ENCODE assay signal across 8 cellular contexts in genomic region chr12:52023976-52024688, GRCh38. TPM values are rescaled to one million over a fixed set of nuclear protein-coding genes. Genes with fewer than 3 reads are reported as not detected.
DNase-seq lines count a peak whose midpoint lies in the region; ATAC-seq and TF ChIP-seq lines count a peak whose summit lies in the region.

No MANE protein-coding gene starts in this region.

- H3K9me3 Mint-ChIP-seq in activated B cell treated with CpG ODN at 0.5 μM for 24 hours, result no peaks in the 10 kb centered on the region

- H3K4me3 ChIP-seq in iPS-20b (ENCODE audit: low read length), result peak overlapping the region; percentile 57

- H3K27ac ChIP-seq in iPS-20b (ENCODE audit: low read length), result no peak overlapping the region
- H3K27ac ChIP-seq in substantia nigra (ENCODE audit: low read depth, low read length, poor library complexity, severe bottlenecking), result peak overlapping the region; percentile 58

- H3K9ac ChIP-seq in iPS-20b (ENCODE audit: low read depth, low read length), result no peak overlapping the region

- ATAC-seq in activated B cell treated with CpG ODN at 0.5 μM for 24 hours (ENCODE audit: low read depth), result no peak
- ATAC-seq in HG03196 (IDR thresholded peaks at IDR 0.05; ENCODE audit: unreplicated experiment), result no peak
- no peak for ATAC-seq in GM19351 (IDR thresholded peaks at IDR 0.05; ENCODE audit: unreplicated experiment)

- H3K27ac Mint-ChIP-seq in activated B cell treated with CpG ODN at 0.5 μM for 24 hours, result no peak overlapping the region

- no peaks in the 10 kb centered on the region for H3K36me3 Mint-ChIP-seq in activated B cell treated with CpG ODN at 0.5 μM for 24 hours (ENCODE audit: low read depth)

- CTCF ChIA-PET in activated B cell treated with CpG ODN at 0.5 μM for 24 hours (lab: Charles Lee), result interaction anchor here (0.7 to 13.2 kb wide), 17 partner anchors 7 to 491 kb away, joined by 3 to 342 read pairs (median 17); partner anchors contain the start of genes ATG101, NR4A1, SMIM41 and TAMALIN

- DNase-seq in NOMO-1 treated with dmso at 0.1 percent for 144 hours (lab: John Stamatoyannopoulos, UW; ENCODE audit: unreplicated experiment) (peak; percentile 46), NOMO-1 treated with DMSO at 0.1 percent for 48 hours (lab: John Stamatoyannopoulos, UW; ENCODE audit: unreplicated experiment) (no peak), activated B cell treated with CpG ODN at 0.5 μM for 24 hours (no peak), substantia nigra (lab: John Stamatoyannopoulos, UW) (no peak), kidney glomerular epithelial cell (lab: John Stamatoyannopoulos, UW) (no peak)

- TF ChIP-seq CTCF in activated B cell treated with CpG ODN at 0.5 μM for 24 hours (IDR thresholded peaks at IDR 0.05), result peak; percentile 33

- intact Hi-C loops in activated B cell treated with CpG ODN at 0.5 μM for 24 hours (cut with micrococcal nuclease), result loop anchor here (1.0 to 5.0 kb wide), 5 partner anchors 18 to 983 kb away; partner anchors contain the start of genes EIF4B, SLC4A8 and TAMALIN

- POLR2A ChIA-PET in activated B cell treated with CpG ODN at 0.5 μM for 24 hours (lab: Charles Lee), result interaction anchor here (0.6 to 7.5 kb wide), 11 partner anchors 9 to 345 kb away, joined by 3 to 217 read pairs (median 22); partner anchors contain the start of genes ATG101, NR4A1 and TAMALIN

- peaks cover 57% of the 10 kb centered on the region for H3K4me1 Mint-ChIP-seq in activated B cell treated with CpG ODN at 0.5 μM for 24 hours

- no peaks in the 10 kb centered on the region for H3K36me3 ChIP-seq in iPS-20b (ENCODE audit: insufficient read depth, low read depth, low read length)

- peak overlapping the region; percentile 81 for H3K4me3 Mint-ChIP-seq in activated B cell treated with CpG ODN at 0.5 μM for 24 hours

- H3K27me3 Mint-ChIP-seq in activated B cell treated with CpG ODN at 0.5 μM for 24 hours, result no peaks in the 10 kb centered on the region

- peaks cover 51% of the 10 kb centered on the region for H3K27me3 ChIP-seq in iPS-20b (ENCODE audit: insufficient read depth, low read length)

- no peaks in the 10 kb centered on the region for H3K9me3 ChIP-seq in iPS-20b (ENCODE audit: insufficient read depth, low read depth, low read length)

- no peaks in the 10 kb centered on the region for H3K4me1 ChIP-seq in iPS-20b (ENCODE audit: insufficient read depth, low read length)

RNA-seq across cellular contexts. Expression of gene TAMALIN, which starts 17.4 kb away (rescaled TPM):
- 47.6 and 52.8 TPM in 2 replicates for total RNA-seq in activated B cell treated with CpG ODN at 0.5 μM for 24 hours

RNA-seq across cellular contexts. Expression of gene NR4A1, which starts 27.1 kb away (rescaled TPM):
- total RNA-seq in activated B cell treated with CpG ODN at 0.5 μM for 24 hours, result 18.8 and 24.2 TPM in 2 replicates

RNA-seq across cellular contexts. Expression of gene ATG101, which starts 45.6 kb away (rescaled TPM):
- 25.6 and 32.5 TPM in 2 replicates for total RNA-seq in activated B cell treated with CpG ODN at 0.5 μM for 24 hours

RNA-seq across cellular contexts. Expression of gene SMIM41, which starts 55.4 kb away (rescaled TPM):
- total RNA-seq in activated B cell treated with CpG ODN at 0.5 μM for 24 hours, result 0.24 TPM in 1 of 2 replicates, not detected in the other
